ENCODE assay signal across 12 cellular contexts in genomic region chr2:168521342-168521741, GRCh38.
DNase-seq lines count a peak whose midpoint lies in the region; ATAC-seq and TF ChIP-seq lines count a peak whose summit lies in the region.
"Had no signal": no experiment of that assay in that cellular context is flagged by ENCODE, and none has a peak within 500 bp of the region (broad histone marks: within the 10 kb centered on the region; RNA-seq: fewer than 3 reads in every experiment).

No MANE protein-coding gene starts in this region.

- POLR2A ChIA-PET in GM10248 (lab: Yijun Ruan, JAX): no interaction called here

- peaks cover 5% of the 10 kb centered on the region for H3K4me1 ChIP-seq in BE2C
- peaks cover 0 to 16% of the 10 kb centered on the region in 2 donors for H3K4me1 ChIP-seq in left lung

- peak; percentile 55 for DNase-seq in BE2C
- peak; percentile 47 for DNase-seq in NCI-H2227 treated with DMSO at 0.1 percent for 48 hours (lab: John Stamatoyannopoulos, UW)
- peak; percentile 53 for DNase-seq in brain microvascular endothelial cell
- DNase-seq in left lung: no peak
- no peak for DNase-seq in hypothalamus (lab: John Stamatoyannopoulos, UW)
- DNase-seq in GM10248 (ENCODE audit: extremely low spot score): no peak
- DNase-seq: activated T-cell treated with anti-CD3 and anti-CD28 coated beads for 4 hours, GOT3 had no signal

- H3K9me3 ChIP-seq in BE2C (no peaks in the 10 kb centered on the region), left lung (no peaks in the 10 kb centered on the region)

- no peaks in the 10 kb centered on the region for H3K27me3 ChIP-seq in BE2C
- H3K27me3 ChIP-seq in brain microvascular endothelial cell (replicated peaks): no peaks in the 10 kb centered on the region
- H3K27me3 ChIP-seq in left lung: no peaks in the 10 kb centered on the region
- H3K27me3 ChIP-seq: BLaER1 had no signal

- H3K36me3 ChIP-seq in BE2C (no peaks in the 10 kb centered on the region), brain microvascular endothelial cell (replicated peaks) (no peaks in the 10 kb centered on the region), left lung (no peaks in the 10 kb centered on the region)
- H3K36me3 ChIP-seq: BLaER1 had no signal

- in situ Hi-C loops in brain microvascular endothelial cell (cut with HindIII; ENCODE audit: low pct_ligation_motif_present, low sequenced_read_pairs): no loop called here

- ATAC-seq in left lung (peak; percentile 22), GM18870 (IDR thresholded peaks at IDR 0.05; ENCODE audit: unreplicated experiment) (no peak), HG03457 (IDR thresholded peaks at IDR 0.05; ENCODE audit: unreplicated experiment) (no peak)

- intact Hi-C loops in left lung (cut with DNase I): no loop called here

- CTCF ChIA-PET in GM10248 (lab: Yijun Ruan, JAX): interaction anchor here (1.9 kb wide), 1 partner anchor 11 kb away, joined by 4 read pairs; no protein-coding TSS in a partner anchor

- H3K4me3 ChIP-seq in BE2C (ENCODE audit: low read depth, low read length) (no peak overlapping the region; the same call in 1 of the 2 replicates), brain microvascular endothelial cell (ENCODE audit: low read depth, low read length) (no peak overlapping the region), left lung (no peak overlapping the region)
- H3K4me3 ChIP-seq: BLaER1, skin epidermis had no signal

- H3K27ac ChIP-seq in brain microvascular endothelial cell (peak overlapping the region; percentile 6), left lung (no peak overlapping the region)
- H3K27ac ChIP-seq: BLaER1 had no signal

- no peak for TF ChIP-seq CTCF in BE2C (IDR thresholded peaks at IDR 0.05; ENCODE audit: low read depth, low read length)
- no peak for TF ChIP-seq CTCF in brain microvascular endothelial cell (IDR thresholded peaks at IDR 0.05; ENCODE audit: low read depth, low read length, missing control alignments)
- no peak for TF ChIP-seq CTCF in left lung (IDR thresholded peaks at IDR 0.05)
- TF ChIP-seq CTCF in GM10248 (IDR thresholded peaks at IDR 0.05; ENCODE audit: control extremely low read depth, extremely low read depth, low read depth, missing control alignments): no peak

Comparison
In these comparisons a context has a peak if more than half of its experiments do, and no peak if none do; other contexts are left out.
1. DNase-seq: peak in BE2C (single experiment), NCI-H2227 treated with DMSO at 0.1 percent for 48 hours (single experiment) and brain microvascular endothelial cell (single experiment); none in left lung (0 of 2), hypothalamus (0 of 51) and GM10248 (single experiment).